In genomic region chr16:4933433-4933832, GRCh38 we compare ENCODE assay signal across 1 cellular context.
TF ChIP-seq lines count a peak whose summit lies in the region.

No MANE protein-coding gene starts in this region.

TF ChIP-seq in K562, 482 proteins besides CTCF, POLR2A, EP300 and RAD21:
- TF ChIP-seq ZBTB17 (CRISPR knock-in tag; IDR thresholded peaks at IDR 0.05) (peak; percentile 96), L3MBTL2 (IDR thresholded peaks at IDR 0.05) (peak; percentile 48; the same call in 1 of the 2 replicates), ZMIZ1 (IDR thresholded peaks at IDR 0.05; ENCODE audit: low read depth in 2 of 2, low read length in 2 of 2) (peak in 1 of 2 experiments; percentile 65; a peak in 1 of 4 replicates), PKNOX1 (IDR thresholded peaks at IDR 0.05) (peak; percentile 29), ELK1 (CRISPR knock-in tag; IDR thresholded peaks at IDR 0.05) (no peak), ATF4 (CRISPR knock-in tag; IDR thresholded peaks at IDR 0.05) (no peak), MLLT1 (IDR thresholded peaks at IDR 0.05) (peak in 1 of 2 experiments; percentile 96; a peak in 2 of 4 replicates), RBM15 (IDR thresholded peaks at IDR 0.05; ENCODE audit: insufficient read depth, low read length) (no peak), MYC (IDR thresholded peaks at IDR 0.05; ENCODE audit: low read depth, low read length) (0 out of 2 replicates have a peak, but pooled peaks have one; percentile 8), MYC (CRISPR knock-in tag; IDR thresholded peaks at IDR 0.05; ENCODE audit: borderline replicate concordance, low read depth) (no peak), IRF9 (tag; IDR thresholded peaks at IDR 0.05) (no peak), ZNF785 (CRISPR knock-in tag; IDR thresholded peaks at IDR 0.05) (no peak)
